Comparison of ENCODE assay signal across 27 cellular contexts in the genomic region with DNA sequence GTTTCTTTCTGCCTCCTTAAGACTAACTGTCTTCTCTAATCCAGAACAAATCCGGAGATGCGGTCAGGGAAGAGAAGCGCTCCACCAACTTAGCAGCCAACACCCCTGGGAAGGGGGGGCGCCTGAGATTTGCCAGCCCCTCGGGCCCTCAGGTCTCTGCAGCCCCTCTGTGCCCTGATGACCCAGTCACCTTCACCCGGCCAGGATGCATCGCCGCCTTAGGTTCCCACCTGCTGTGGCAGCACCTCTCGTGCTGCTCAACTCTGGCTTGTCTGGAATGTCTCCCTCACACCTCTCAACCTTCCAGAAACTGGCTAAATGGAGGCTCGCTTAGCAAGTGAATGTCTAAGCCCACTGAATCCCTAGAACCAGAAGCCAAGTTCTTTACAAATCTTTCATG.
"Had no signal": no experiment of that assay in that cellular context is flagged by ENCODE, and none has a peak within 500 bp of the region (broad histone marks: within the 10 kb centered on the region; RNA-seq: fewer than 3 reads in every experiment).

No MANE protein-coding gene starts in this region.

- H2AFZ ChIP-seq: parathyroid adenoma had no signal

- H3K4me3 ChIP-seq: ovary, psoas muscle, right lobe of liver, sigmoid colon, stomach, thoracic aorta, thyroid gland, tibial nerve, upper lobe of left lung, vagina had no signal

- H3K36me3 Mint-ChIP-seq: natural killer cell; stimulated activated effector memory CD8-positive, alpha-beta T cell treated with anti-CD3 and anti-CD28 coated beads, Interleukin-12 subunit alpha, Interleukin-12 subunit beta, amount 100 ng/mL, for 72 hours; stimulated activated naive B cell treated with anti-CD40 and anti-IgM and Interleukin-4, amounts not matched to agents 10 μg/mL and 1 μg/mL and 100 μg/mL, for 72 hours had no signal

- ATAC-seq: natural killer cell; psoas muscle; right cardiac atrium; right lobe of liver; stimulated activated effector memory CD8-positive, alpha-beta T cell treated with anti-CD3 and anti-CD28 coated beads, Interleukin-12 subunit alpha, Interleukin-12 subunit beta, amount 100 ng/mL, for 72 hours; stimulated activated naive B cell treated with anti-CD40 and anti-IgM and Interleukin-4, amounts not matched to agents 10 μg/mL and 1 μg/mL and 100 μg/mL, for 72 hours had no signal

- H3K27ac Mint-ChIP-seq: natural killer cell; nephron; progenitor cell of endocrine pancreas; stimulated activated effector memory CD8-positive, alpha-beta T cell treated with anti-CD3 and anti-CD28 coated beads, Interleukin-12 subunit alpha, Interleukin-12 subunit beta, amount 100 ng/mL, for 72 hours; stimulated activated naive B cell treated with anti-CD40 and anti-IgM and Interleukin-4, amounts not matched to agents 10 μg/mL and 1 μg/mL and 100 μg/mL, for 72 hours; stimulated activated naive CD8-positive, alpha-beta T cell treated with anti-CD3 and anti-CD28 coated beads, Interleukin-15, Interleukin-2, amounts not matched to agents 100 ng/mL and 50 ng/mL, for 24 hours had no signal

- H3K9ac ChIP-seq: parathyroid adenoma had no signal

- H3K9me3 ChIP-seq: ovary, psoas muscle, right lobe of liver, sigmoid colon, stomach, thoracic aorta, thyroid gland, tibial nerve, upper lobe of left lung, vagina had no signal

- H3K27me3 ChIP-seq: ovary, right lobe of liver, sigmoid colon, stomach, thyroid gland, tibial nerve, upper lobe of left lung, vagina had no signal

- DNase-seq: natural killer cell; occipital lobe; ovary; posterior cingulate gyrus; psoas muscle; right cardiac atrium; right lobe of liver; sigmoid colon; small intestine; stimulated activated CD4-positive, alpha-beta T cell treated with anti-CD3 and anti-CD28 coated beads, Interleukin-15, amount 100 ng/mL, for 24 hours; stimulated activated CD4-positive, alpha-beta T cell treated with anti-CD3 and anti-CD28 coated beads, Interleukin-2, amount 100 ng/mL, for 24 hours; stimulated activated CD4-positive, alpha-beta T cell treated with anti-CD3 and anti-CD28 coated beads, Interleukin-2, amount 100 ng/mL, for 48 hours; stimulated activated CD4-positive, alpha-beta T cell treated with anti-CD3 and anti-CD28 coated beads, Interleukin-4, amount 100 ng/mL, for 24 hours; stimulated activated naive B cell treated with anti-CD40 and anti-IgM and Interleukin-4, amounts not matched to agents 10 μg/mL and 1 μg/mL and 100 μg/mL, for 72 hours; stimulated activated naive CD4-positive, alpha-beta T cell treated with Interleukin-2 at 50 U/mL for 16 hours; stomach; thyroid gland; trophoblast cell; upper lobe of left lung had no signal

- H3K4me3 Mint-ChIP-seq: natural killer cell; nephron; stimulated activated effector memory CD8-positive, alpha-beta T cell treated with anti-CD3 and anti-CD28 coated beads, Interleukin-12 subunit alpha, Interleukin-12 subunit beta, amount 100 ng/mL, for 72 hours; stimulated activated naive B cell treated with anti-CD40 and anti-IgM and Interleukin-4, amounts not matched to agents 10 μg/mL and 1 μg/mL and 100 μg/mL, for 72 hours; stimulated activated naive CD8-positive, alpha-beta T cell treated with anti-CD3 and anti-CD28 coated beads, Interleukin-15, Interleukin-2, amounts not matched to agents 100 ng/mL and 50 ng/mL, for 24 hours had no signal

- H3K79me2 ChIP-seq: parathyroid adenoma had no signal

- H3K4me1 ChIP-seq: parathyroid adenoma, psoas muscle, right lobe of liver, sigmoid colon, stomach, tibial nerve, upper lobe of left lung, vagina had no signal

- H3K36me3 ChIP-seq: ovary, right lobe of liver had no signal

- H3K27me3 Mint-ChIP-seq: progenitor cell of endocrine pancreas had no signal

- H3K27ac ChIP-seq: ovary, parathyroid adenoma, psoas muscle, right lobe of liver, sigmoid colon, stomach, thoracic aorta, thyroid gland, tibial nerve, upper lobe of left lung, vagina had no signal

- H3K9me3 Mint-ChIP-seq: natural killer cell; nephron; stimulated activated effector memory CD8-positive, alpha-beta T cell treated with anti-CD3 and anti-CD28 coated beads, Interleukin-12 subunit alpha, Interleukin-12 subunit beta, amount 100 ng/mL, for 72 hours; stimulated activated naive B cell treated with anti-CD40 and anti-IgM and Interleukin-4, amounts not matched to agents 10 μg/mL and 1 μg/mL and 100 μg/mL, for 72 hours; stimulated activated naive CD8-positive, alpha-beta T cell treated with anti-CD3 and anti-CD28 coated beads, Interleukin-15, Interleukin-2, amounts not matched to agents 100 ng/mL and 50 ng/mL, for 24 hours had no signal
